Comparison of ENCODE assay signal across 17 cellular contexts in genomic region chr1:53063744-53064515, GRCh38. TPM values are rescaled to one million over a fixed set of nuclear protein-coding genes. Genes with fewer than 3 reads are reported as not detected.
A peak's percentile ranks its signal among the peaks of the same experiment; 100 is the strongest.
DNase-seq lines count a peak whose midpoint lies in the region; ATAC-seq, FAIRE-seq and TF ChIP-seq lines count a peak whose summit lies in the region.
"Had no signal": no experiment of that assay in that cellular context is flagged by ENCODE, and none has a peak within 500 bp of the region (broad histone marks: within the 10 kb centered on the region; RNA-seq: fewer than 3 reads in every experiment).

No MANE protein-coding gene starts in this region.

- TF ChIP-seq POLR2A in ovary (IDR thresholded peaks at IDR 0.05) (no peak), H54 (IDR thresholded peaks at IDR 0.05; ENCODE audit: low read depth, low read length) (no peak)

- POLR2A ChIA-PET in BJ (lab: Charles Lee): interaction anchor here (0.7 kb wide), 1 partner anchor 13 kb away, joined by 3 read pairs; no protein-coding TSS in a partner anchor

- FAIRE-seq in H54 (lab: Jason Lieb, UNC): no peak
- FAIRE-seq: D721Med had no signal

- H3K9ac ChIP-seq in adipocyte (ENCODE audit: low read length): peak overlapping the region; percentile 87

- H3K27ac ChIP-seq in right atrium auricular region (peak overlapping the region in 1 of 2 donors; percentile 69), ovary (peak overlapping the region; percentile 88 to 94)
- H3K27ac ChIP-seq: SJCRH30 had no signal

- H3K4me1 ChIP-seq in adipocyte (ENCODE audit: control insufficient read depth, insufficient read depth, low read length) (peaks cover 29% of the 10 kb centered on the region), right atrium auricular region (peaks cover 0 to 40% of the 10 kb centered on the region in 2 donors), ovary (ENCODE audit: insufficient read depth) (peaks cover 21% of the 10 kb centered on the region)

- CTCF ChIA-PET in BJ (lab: Yijun Ruan, JAX): interaction anchor here (1.0 to 1.3 kb wide), 2 partner anchors 15 to 122 kb away, joined by 3 read pairs; no protein-coding TSS in a partner anchor

- no peak for TF ChIP-seq EP300 in ovary (IDR thresholded peaks at IDR 0.05)

- 79 to 89% (median 85%) methylated on average over 9 of the region's 9 CpGs for WGBS in ovary, 3 donors

- H3K9me3 ChIP-seq in adipocyte (ENCODE audit: control insufficient read depth, low read length) (no peaks in the 10 kb centered on the region), right atrium auricular region (no peaks in the 10 kb centered on the region), ovary (no peaks in the 10 kb centered on the region)
- H3K9me3 ChIP-seq: SJCRH30 had no signal

- H3K27me3 ChIP-seq in BJ (ENCODE audit: control insufficient read depth, insufficient read depth, low read length): no peaks in the 10 kb centered on the region
- no peaks in the 10 kb centered on the region for H3K27me3 ChIP-seq in adipocyte (replicated peaks; ENCODE audit: control insufficient read depth, insufficient read depth, low read length)
- no peaks in the 10 kb centered on the region for H3K27me3 ChIP-seq in right atrium auricular region
- no peaks in the 10 kb centered on the region for H3K27me3 ChIP-seq in ovary
- H3K27me3 ChIP-seq: SJCRH30 had no signal

- DNase-seq in BJ (ENCODE audit: low read depth) (no peak), adipocyte (ENCODE audit: low read depth) (no peak), right atrium auricular region (ENCODE audit: low spot score) (peak; percentile 50), ovary (peak in 4 of 5 donors; percentile 11 to 34 (median 18)), ureter (ENCODE audit: low spot score) (no peak), H54 (ENCODE audit: insufficient read length, low spot score) (no peak), SIG-M5 treated with dmso at 0.1 percent for 504 hours (lab: John Stamatoyannopoulos, UW; ENCODE audit: unreplicated experiment) (no peak)
- DNase-seq: activated CD4-positive, alpha-beta T cell treated with anti-CD3 and anti-CD28 coated beads, Interleukin-2, amount 50 U/mL, for 1 hour; foreskin melanocyte; KG1; NCI-H1417 treated with DMSO at 0.1 percent for 48 hours; NCI-H345; stimulated activated naive B cell treated with anti-CD40 and anti-IgM and Interleukin-4, amounts not matched to agents 10 μg/mL and 1 μg/mL and 100 μg/mL, for 72 hours had no signal

- no peak for TF ChIP-seq CTCF in BJ (IDR thresholded peaks at IDR 0.05; ENCODE audit: insufficient read depth, low read depth, low read length)
- no peak for TF ChIP-seq CTCF in right atrium auricular region (IDR thresholded peaks at IDR 0.05)
- no peak for TF ChIP-seq CTCF in ovary (IDR thresholded peaks at IDR 0.05)

- peaks cover 7% of the 10 kb centered on the region; the same call in 1 of the 2 replicates for H3K36me3 ChIP-seq in BJ (ENCODE audit: control insufficient read depth, insufficient read depth, low read length)
- peaks cover 3% of the 10 kb centered on the region for H3K36me3 ChIP-seq in adipocyte (ENCODE audit: control insufficient read depth, insufficient read depth, low read length, severe bottlenecking)
- no peaks in the 10 kb centered on the region for H3K36me3 ChIP-seq in right atrium auricular region
- H3K36me3 ChIP-seq in ovary: no peaks in the 10 kb centered on the region
- H3K36me3 ChIP-seq: SJCRH30 had no signal

- ATAC-seq in GM18498 (IDR thresholded peaks at IDR 0.05; ENCODE audit: unreplicated experiment): no peak
- ATAC-seq: HCT116; stimulated activated naive B cell treated with anti-CD40 and anti-IgM and Interleukin-4, amounts not matched to agents 10 μg/mL and 1 μg/mL and 100 μg/mL, for 72 hours had no signal

- H3K4me3 ChIP-seq in BJ (ENCODE audit: low read depth, low read length): peak overlapping the region; percentile 78
- H3K4me3 ChIP-seq in adipocyte (ENCODE audit: low read length): peak overlapping the region; percentile 84
- H3K4me3 ChIP-seq in right atrium auricular region: peak overlapping the region in 1 of 2 donors; percentile 68
- peak overlapping the region; percentile 78 for H3K4me3 ChIP-seq in ovary
- H3K4me3 ChIP-seq: SJCRH30 had no signal

- intact Hi-C loops in ovary (cut with DNase I): loop anchor here in 2 of 4 donors (5.0 to 10.0 kb wide), 4 partner anchors 37 to 142 kb away; partner anchors contain the start of gene ECHDC2 (in 2 of the 2)

RNA-seq across cellular contexts. Expression of gene PODN, which starts 1.9 kb away (rescaled TPM):
- polyA plus RNA-seq in BJ (2011; rRNA removed) (54.5 and 107 TPM in 2 replicates), ovary (100 to 1,000 TPM in 1 of 2 donors, 10 to 100 TPM in 1; 72.8 to 203 TPM)
- 29.5 and 31.6 TPM in 2 replicates for polyA minus RNA-seq in BJ (2011; rRNA and poly(A)+ RNA removed)
- total RNA-seq in right atrium auricular region (10 to 100 TPM; 44.1 to 47.2 TPM), ovary (100 to 1,000 TPM; 106 to 254 (median 154) TPM), ureter (20.9 TPM)

Comparison
In these comparisons a context has a peak if more than half of its experiments do, and no peak if none do; other contexts are left out.
1. DNase-seq: peak in right atrium auricular region (single experiment) and ovary (4 of 5); none in BJ (single experiment), adipocyte (single experiment), ureter (single experiment), H54 (single experiment) and SIG-M5 treated with dmso at 0.1 percent for 504 hours (single experiment).